19 cellular contexts compared by ENCODE assay signal in genomic region chr9:90032296-90033029, GRCh38.
DNase-seq lines count a peak whose midpoint lies in the region; ATAC-seq and TF ChIP-seq lines count a peak whose summit lies in the region.
"Had no signal": no experiment of that assay in that cellular context is flagged by ENCODE, and none has a peak within 500 bp of the region (broad histone marks: within the 10 kb centered on the region; RNA-seq: fewer than 3 reads in every experiment).

No MANE protein-coding gene starts in this region.

- no peak overlapping the region for H3K4me3 ChIP-seq in epithelial cell of esophagus (ENCODE audit: low read length)
- no peak overlapping the region for H3K4me3 ChIP-seq in parathyroid adenoma (ENCODE audit: low read depth, low read length)
- H3K4me3 ChIP-seq: MG63, PC-9 had no signal

- H3K27me3 ChIP-seq in parathyroid adenoma (ENCODE audit: control insufficient read depth, insufficient read depth, low read length): no peaks in the 10 kb centered on the region
- H3K27me3 ChIP-seq: MG63 had no signal

- ATAC-seq in esophagus mucosa: no peak
- ATAC-seq in GM21786 (IDR thresholded peaks at IDR 0.05; ENCODE audit: unreplicated experiment): no peak
- no peak for ATAC-seq in HG02885 (IDR thresholded peaks at IDR 0.05; ENCODE audit: poor library complexity, unreplicated experiment)

- H3K4me1 ChIP-seq in parathyroid adenoma: peaks cover 13% of the 10 kb centered on the region
- H3K4me1 ChIP-seq: Caco-2 had no signal

- no peak overlapping the region for H3K9ac ChIP-seq in parathyroid adenoma

- H3K27ac ChIP-seq in parathyroid adenoma: peak overlapping the region; percentile 64
- H3K27ac ChIP-seq: C4-2B, PC-9 had no signal

- DNase-seq in ELF-1 (ENCODE audit: low read depth, low spot score): peak; percentile 36
- peak; percentile 26 for DNase-seq in NCI-H2227 (lab: John Stamatoyannopoulos, UW; ENCODE audit: unreplicated experiment)
- DNase-seq in epithelial cell of esophagus (ENCODE audit: low read depth): peak; percentile 53
- DNase-seq in COLO668 (lab: John Stamatoyannopoulos, UW; ENCODE audit: unreplicated experiment): no peak
- DNase-seq: Caco-2, HCEC 1CT, KBM-7, MG63, NCI-H1092 treated with DMSO at 0.1 percent for 48 hours, NCI-H187 treated with DMSO at 0.1 percent for 48 hours, NCI-H2171 treated with DMSO at 0.1 percent for 48 hours, NCI-H510A, NCI-H82, PC-9 had no signal

- H3K36me3 ChIP-seq in parathyroid adenoma (ENCODE audit: control insufficient read depth, insufficient read depth, low read length): no peaks in the 10 kb centered on the region
- H3K36me3 ChIP-seq: MG63 had no signal

- TF ChIP-seq CTCF in epithelial cell of esophagus (IDR thresholded peaks at IDR 0.05; ENCODE audit: insufficient read depth, low read depth, low read length, missing control alignments) (no peak), parathyroid adenoma (IDR thresholded peaks at IDR 0.05) (no peak)

- peak overlapping the region; percentile 33 for H3K4me2 ChIP-seq in parathyroid adenoma (ENCODE audit: low read length)
- H3K4me2 ChIP-seq: PC-9 had no signal

- no peaks in the 10 kb centered on the region for H3K79me2 ChIP-seq in parathyroid adenoma

- no peak overlapping the region for H2AFZ ChIP-seq in parathyroid adenoma
- H2AFZ ChIP-seq: PC-9 had no signal

- no peaks in the 10 kb centered on the region for H3K9me3 ChIP-seq in parathyroid adenoma (ENCODE audit: control insufficient read depth, low read length)
- H3K9me3 ChIP-seq: Caco-2, MG63 had no signal
